8 cellular contexts compared by ENCODE assay signal in the genomic region with DNA sequence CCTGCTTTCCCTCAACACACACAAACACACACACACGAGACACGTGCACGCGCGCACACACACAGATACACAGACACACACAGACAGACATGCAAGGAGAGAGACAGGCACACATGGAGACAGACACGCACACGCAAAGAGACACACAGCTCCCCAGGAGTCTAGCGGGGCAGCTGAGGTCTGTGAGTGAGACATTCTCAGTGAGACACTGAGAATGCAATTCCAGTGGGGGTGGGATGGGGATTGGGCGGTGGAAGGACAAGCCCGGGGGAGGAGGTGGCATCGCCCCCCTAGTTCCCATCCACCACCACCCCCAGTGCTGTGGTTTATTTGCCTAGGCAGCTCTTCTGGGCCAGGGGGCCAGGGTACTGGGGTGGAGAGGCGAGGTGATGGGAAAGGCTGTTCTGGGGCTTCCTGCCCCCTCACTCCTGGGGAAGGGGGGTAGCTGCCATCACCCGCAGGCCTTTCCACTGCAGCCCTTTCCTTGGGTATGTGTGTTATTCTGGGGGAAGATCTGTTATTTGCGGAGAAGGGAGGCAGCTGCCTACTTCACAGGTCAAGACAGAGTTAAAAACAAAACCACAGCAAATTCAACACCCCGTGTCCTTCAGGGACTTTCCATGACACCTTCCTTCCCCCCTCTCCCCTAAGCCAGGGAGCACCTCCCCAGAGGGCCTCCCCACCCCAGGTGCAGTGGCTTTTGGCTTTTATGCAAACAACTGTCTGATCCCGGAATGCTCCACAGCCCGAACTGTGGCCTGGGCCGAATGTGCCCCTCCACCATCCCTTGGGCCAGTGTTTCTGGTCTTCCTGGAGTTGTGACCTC. TPM values are rescaled to one million over a fixed set of nuclear protein-coding genes. Genes with fewer than 3 reads are reported as not detected.
DNase-seq lines count a peak whose midpoint lies in the region; ATAC-seq and TF ChIP-seq lines count a peak whose summit lies in the region.

No MANE protein-coding gene starts in this region.

- POLR2A ChIA-PET in IMR-90 (lab: Charles Lee; ENCODE audit: unreplicated experiment): no interaction called here

- no peak for TF ChIP-seq RAD21 in IMR-90 (IDR thresholded peaks at IDR 0.05; ENCODE audit: low read length)

- no peak overlapping the region for H3K9ac ChIP-seq in IMR-90 (ENCODE audit: low read depth, low read length)

- TF ChIP-seq CTCF in IMR-90 (conservative IDR thresholded peaks at IDR 0.05; ENCODE audit: low read depth, low read length) (no peak), mesothelial cell of epicardium (IDR thresholded peaks at IDR 0.05; ENCODE audit: unreplicated experiment) (no peak)

- H4K5ac ChIP-seq in IMR-90 (ENCODE audit: low read depth, low read length): no peak overlapping the region

- no peak overlapping the region for H3K14ac ChIP-seq in IMR-90 (replicated peaks; ENCODE audit: low read depth, low read length)

- dilution Hi-C loops in IMR-90 (cut with HindIII; ENCODE audit: low sequenced_read_pairs, unreplicated experiment): no loop called here

- no peaks in the 10 kb centered on the region for H3K9me3 Mint-ChIP-seq in mesothelial cell of epicardium

- peaks cover 24% of the 10 kb centered on the region for H3K27me3 ChIP-seq in IMR-90 (ENCODE audit: control insufficient read depth, insufficient read depth, low read length)

- H2BK15ac ChIP-seq in IMR-90 (ENCODE audit: low read depth, low read length): no peak overlapping the region

- peaks cover 35% of the 10 kb centered on the region for H3K4me1 Mint-ChIP-seq in mesothelial cell of epicardium

- H3K4me2 ChIP-seq in IMR-90 (ENCODE audit: low read depth, low read length): no peak overlapping the region

- in situ Hi-C loops in IMR-90 (cut with MboI; ENCODE audit: low sequenced_read_pairs): no loop called here

- H3K4ac ChIP-seq in IMR-90 (ENCODE audit: low read depth, low read length): no peak overlapping the region; the same call in 1 of the 2 replicates

- CTCF ChIA-PET in IMR-90 (lab: Yijun Ruan, JAX): interaction anchor here (0.5 to 1.0 kb wide), 2 partner anchors 134 to 160 kb away, joined by 3 to 4 read pairs; no protein-coding TSS in a partner anchor

- peak overlapping the region; percentile 59 for H3K27ac Mint-ChIP-seq in mesothelial cell of epicardium

- peaks cover 9% of the 10 kb centered on the region for H3K27me3 Mint-ChIP-seq in mesothelial cell of epicardium (ENCODE audit: low read depth)

- peaks cover 4% of the 10 kb centered on the region for H3K4me1 ChIP-seq in IMR-90 (ENCODE audit: control insufficient read depth, insufficient read depth, low read length)

- no peak overlapping the region for H2AK5ac ChIP-seq in IMR-90 (ENCODE audit: low read depth, low read length)

- H3K9me3 ChIP-seq in IMR-90 (ENCODE audit: control insufficient read depth, insufficient read depth, low read length): no peaks in the 10 kb centered on the region

- H3K79me1 ChIP-seq in IMR-90 (ENCODE audit: low read depth in 1 of 2, low read length in 2 of 2): no peaks in the 10 kb centered on the region; a peak in 1 of 4 replicates

- no peak overlapping the region for H3K18ac ChIP-seq in IMR-90 (ENCODE audit: low read depth, low read length)

- peak overlapping the region; percentile 99 for H2AFZ ChIP-seq in IMR-90 (replicated peaks; ENCODE audit: low read length, poor library complexity)

- H3K36me3 ChIP-seq in IMR-90 (ENCODE audit: control insufficient read depth, insufficient read depth, low read length): no peaks in the 10 kb centered on the region

- H3K36me3 Mint-ChIP-seq in mesothelial cell of epicardium: no peaks in the 10 kb centered on the region

- H4K8ac ChIP-seq in IMR-90 (ENCODE audit: low read depth in 2 of 2, low read length in 2 of 2): peak overlapping the region; percentile 84 to 94; a peak in 3 of 4 replicates

- no TSS peak for BruUV-seq in IMR-90 (replicated peaks; lab: Mats Ljungman, UMichigan)

- TF ChIP-seq POLR2A in GM10847 (IDR thresholded peaks at IDR 0.05; ENCODE audit: extremely low read depth, insufficient read length) (peak; percentile 15), IMR-90 (IDR thresholded peaks at IDR 0.05; ENCODE audit: low read depth, low read length) (no peak)

- H3K27ac ChIP-seq in IMR-90 (ENCODE audit: insufficient read depth, low read length): no peak overlapping the region

- H4K91ac ChIP-seq in IMR-90 (ENCODE audit: insufficient read depth, low read depth, low read length): no peak overlapping the region

- H4K20me1 ChIP-seq in IMR-90 (ENCODE audit: insufficient read depth, low read length): no peaks in the 10 kb centered on the region

- H2BK20ac ChIP-seq in IMR-90 (ENCODE audit: low read depth, low read length): no peak overlapping the region

- H2AK9ac ChIP-seq in IMR-90 (replicated peaks; ENCODE audit: low read depth, low read length, poor library complexity): peak overlapping the region; percentile 18

- peak overlapping the region; percentile 1 for H3K4me3 Mint-ChIP-seq in mesothelial cell of epicardium

- intact Hi-C loops in IMR-90 (cut with micrococcal nuclease): no loop called here

- H3K4me3 ChIP-seq in IMR-90 (ENCODE audit: insufficient read depth, low read depth, low read length): no peak overlapping the region

- no peak overlapping the region for H3K23ac ChIP-seq in IMR-90 (ENCODE audit: low read depth, low read length)

- ATAC-seq in IMR-90 (ENCODE audit: low read depth) (no peak), GM18511 (IDR thresholded peaks at IDR 0.05; ENCODE audit: unreplicated experiment) (no peak)

- H2BK5ac ChIP-seq in IMR-90 (ENCODE audit: low read depth, low read length, poor library complexity, severe bottlenecking): peak overlapping the region; percentile 50

- no peak overlapping the region for H2BK120ac ChIP-seq in IMR-90 (ENCODE audit: low read depth, low read length)

- no CpG with 5 or more reads among the region's 18 CpGs for WGBS in IMR-90 (ENCODE audit: extremely low coverage in 2 of 2, insufficient read length in 1 of 2), 2 experiments

- DNase-seq in IMR-90 (peak; percentile 24), mesothelial cell of epicardium (ENCODE audit: low spot score in 2 of 2, unreplicated experiment in 2 of 2) (no peak), NCI-H128 (lab: John Stamatoyannopoulos, UW; ENCODE audit: unreplicated experiment) (no peak), NCI-H2081 (lab: John Stamatoyannopoulos, UW) (no peak), NCI-H2227 treated with DMSO at 0.1 percent for 48 hours (lab: John Stamatoyannopoulos, UW) (no peak)
- peak; percentile 30 for DNase-seq in activated T-helper 9 cell treated with anti-CD3 and anti-CD28 coated beads, Interleukin-2, amount 50 U/mL, for 16 hours (ENCODE audit: low read depth)

- no peaks in the 10 kb centered on the region; the same call in 1 of the 2 replicates for H3K9me1 ChIP-seq in IMR-90 (ENCODE audit: insufficient read depth, low read length)

- H3K56ac ChIP-seq in IMR-90 (ENCODE audit: extremely low read depth, insufficient read depth, low read length): no peak overlapping the region

TF ChIP-seq in IMR-90, 13 proteins besides CTCF, POLR2A, EP300 and RAD21:
- no peak for TF ChIP-seq FOS (IDR thresholded peaks at IDR 0.05; ENCODE audit: low read depth, low read length)
- TF ChIP-seq BHLHE40 (IDR thresholded peaks at IDR 0.05; ENCODE audit: low read depth, low read length): peak; percentile 79

RNA-seq across cellular contexts. Expression of a gene that starts 18.0 kb away (rescaled TPM):
- total RNA-seq in IMR-90 (2012; rRNA removed): under 0.01 and 0.18 TPM in 2 replicates
- polyA plus RNA-seq in IMR-90 (2012; rRNA removed): 0.14 and 0.36 TPM in 2 replicates
- 0.12 and 0.26 TPM in 2 replicates for polyA plus RNA-seq in IMR-90 (2012; cell fraction: cytosol; rRNA removed)
- polyA plus RNA-seq in IMR-90 (2012; cell fraction: nucleus; rRNA removed; ENCODE audit: low replicate concordance): 0.57 and 1.1 TPM in 2 replicates
- 44.6 to 53.3 TPM (median 46.4 TPM) in 3 replicates for total RNA-seq in mesothelial cell of epicardium

RNA-seq across cellular contexts. Expression of a gene that starts 25.4 kb away (rescaled TPM):
- total RNA-seq in IMR-90 (2012; rRNA removed) (20.3 and 22.2 TPM in 2 replicates), mesothelial cell of epicardium (35.3 to 35.9 TPM (median 35.3 TPM) in 3 replicates)
- polyA plus RNA-seq in IMR-90 (2012; rRNA removed): 75.6 and 82.4 TPM in 2 replicates
- 81.7 and 149 TPM in 2 replicates for polyA plus RNA-seq in IMR-90 (2012; cell fraction: cytosol; rRNA removed)
- 24.0 and 30.9 TPM in 2 replicates for polyA plus RNA-seq in IMR-90 (2012; cell fraction: nucleus; rRNA removed; ENCODE audit: low replicate concordance)

RNA-seq across cellular contexts. Expression of a gene that starts 55.9 kb away (rescaled TPM):
- total RNA-seq in IMR-90 (2012; rRNA removed) (26.1 and 28.7 TPM in 2 replicates), mesothelial cell of epicardium (141 to 146 TPM (median 142 TPM) in 3 replicates)
- 33.3 and 34.6 TPM in 2 replicates for polyA plus RNA-seq in IMR-90 (2012; rRNA removed)
- 26.4 and 33.2 TPM in 2 replicates for polyA plus RNA-seq in IMR-90 (2012; cell fraction: cytosol; rRNA removed)
- 34.2 and 69.9 TPM in 2 replicates for polyA plus RNA-seq in IMR-90 (2012; cell fraction: nucleus; rRNA removed; ENCODE audit: low replicate concordance)

Comparison
In these comparisons a context has a peak if more than half of its experiments do, and no peak if none do; other contexts are left out.
1. DNase-seq: peak in IMR-90 (single experiment) and activated T-helper 9 cell treated with anti-CD3 and anti-CD28 coated beads, Interleukin-2, amount 50 U/mL, for 16 hours (single experiment); none in mesothelial cell of epicardium (0 of 2), NCI-H128 (single experiment), NCI-H2081 (0 of 2) and NCI-H2227 treated with DMSO at 0.1 percent for 48 hours (single experiment).
2. RNA of a gene that starts 18.0 kb away (total RNA-seq): 44.6 to 53.3 TPM in mesothelial cell of epicardium; under 0.01 to 0.18 TPM in IMR-90; every median in the first group is over 10 times any median in the second.